6 cellular contexts compared by ENCODE assay signal in genomic region chr2:15755528-15755927, GRCh38.
"Had no signal": no experiment of that assay in that cellular context is flagged by ENCODE, and none has a peak within 500 bp of the region (broad histone marks: within the 10 kb centered on the region; RNA-seq: fewer than 3 reads in every experiment).

No MANE protein-coding gene starts in this region.

- H3K27ac Mint-ChIP-seq: GM23338, H9, IgD-negative memory B cell had no signal

- DNase-seq: HCEC 1CT, KBM-7 had no signal

- H3K4me3 ChIP-seq: GM23338 had no signal

- H3K36me3 Mint-ChIP-seq: IgD-negative memory B cell had no signal

- H3K4me2 ChIP-seq: GM23338 had no signal

- H2AFZ ChIP-seq: GM23338 had no signal

- H3K4me1 Mint-ChIP-seq: GM23338, IgD-negative memory B cell had no signal

- H3K27ac ChIP-seq: HL-60 had no signal

- H3K4me3 Mint-ChIP-seq: GM23338, H9, IgD-negative memory B cell had no signal
